1 cellular context compared by ENCODE assay signal in the genomic region with DNA sequence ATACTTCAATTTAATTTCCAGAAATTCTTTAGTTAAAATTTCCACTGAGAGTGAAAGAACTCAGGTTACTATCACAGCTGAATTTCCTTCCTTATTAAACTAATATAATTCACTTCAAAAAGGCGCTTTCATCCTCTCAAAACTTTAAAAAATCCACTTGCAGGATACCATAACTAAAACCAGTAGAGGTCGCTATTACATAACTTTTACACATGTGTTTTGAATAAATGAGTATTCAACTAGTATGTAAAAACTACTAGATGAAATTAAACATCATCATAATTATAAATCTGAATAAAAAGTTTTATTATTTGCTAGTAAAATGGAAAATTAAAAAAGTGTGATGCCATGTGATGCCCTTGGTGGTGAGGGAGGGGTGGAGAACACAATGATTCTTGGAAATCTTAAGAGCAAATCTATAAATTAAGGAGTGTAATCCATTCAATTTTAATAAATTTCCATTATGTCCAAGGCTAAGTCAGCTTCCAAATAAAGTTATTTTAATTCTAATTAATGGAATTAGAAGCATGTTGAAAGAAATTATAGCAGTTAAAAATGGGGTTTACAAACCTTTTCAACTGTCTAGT.
TF ChIP-seq lines count a peak whose summit lies in the region.

No MANE protein-coding gene starts in this region.

TF ChIP-seq in Ishikawa, 13 proteins besides CTCF, POLR2A, EP300 and RAD21 (continued from another document):
- no peak for TF ChIP-seq CREB1 (IDR thresholded peaks at IDR 0.05; ENCODE audit: low read depth)
- TF ChIP-seq TEAD4 (IDR thresholded peaks at IDR 0.05): no peak
TF ChIP-seq in Ishikawa: peak in this region for 0.
